Comparison of ENCODE assay signal across 15 cellular contexts in the genomic region with DNA sequence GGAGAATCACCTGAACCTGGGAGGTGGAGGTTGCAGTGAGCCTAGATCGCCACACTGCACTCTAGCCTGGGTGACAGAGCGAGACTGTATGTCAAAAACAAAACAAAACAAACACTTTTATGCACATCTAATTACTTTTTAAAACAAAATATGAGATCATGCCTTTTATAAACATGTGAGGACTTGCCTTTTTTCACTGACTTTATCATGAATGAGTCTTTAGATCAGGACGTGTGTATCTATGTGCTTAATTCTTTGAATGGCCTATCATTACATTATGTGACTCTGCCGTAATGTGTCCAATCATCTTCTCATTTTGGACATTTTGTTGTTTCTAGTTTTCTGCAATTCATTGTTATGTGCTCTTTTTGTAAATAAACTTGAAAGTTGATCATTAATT.
"Had no signal": no experiment of that assay in that cellular context is flagged by ENCODE, and none has a peak within 500 bp of the region (broad histone marks: within the 10 kb centered on the region; RNA-seq: fewer than 3 reads in every experiment).

No MANE protein-coding gene starts in this region.

- H3K36me3 ChIP-seq: left lung had no signal

- H3K27ac Mint-ChIP-seq: activated naive CD8-positive, alpha-beta T cell treated with anti-CD3 and anti-CD28 coated beads, Interleukin-2, amount 10 ng/mL, durations not matched to agents 7 days and 5 days; activated T-helper 1 cell treated with anti-CD3 and anti-CD28 coated beads, Interleukin-12 subunit alpha, Interleukin-12 subunit beta, Interleukin-2, Interleukin-4 antibody, amounts not matched to agents 30 ng/mL and 10 ng/mL and 1 ng/mL, durations not matched to agents 14 hours and 24 hours and 36 hours; T-helper 1 cell treated with Interleukin-12 subunit alpha and Interleukin-12 subunit beta and Interleukin-4 antibody, amounts not matched to agents 30 μg/mL and 1 μg/mL, for 36 hours had no signal

- H3K4me1 ChIP-seq: heart right ventricle, left lung, sigmoid colon, upper lobe of left lung had no signal

- H3K27me3 Mint-ChIP-seq: activated naive CD8-positive, alpha-beta T cell treated with anti-CD3 and anti-CD28 coated beads, Interleukin-2, amount 10 ng/mL, durations not matched to agents 7 days and 5 days had no signal

- H3K27me3 ChIP-seq: heart right ventricle, left lung, sigmoid colon, suprapubic skin, upper lobe of left lung had no signal

- H3K9me3 ChIP-seq: heart right ventricle, left lung, sigmoid colon, suprapubic skin, upper lobe of left lung had no signal

- FAIRE-seq: astrocyte, colon, frontal cortex had no signal

- ATAC-seq: heart right ventricle, left lung had no signal

- H3K4me3 ChIP-seq: heart right ventricle, left lung, sigmoid colon, suprapubic skin, upper lobe of left lung had no signal

- H3K4me3 Mint-ChIP-seq: activated naive CD8-positive, alpha-beta T cell treated with anti-CD3 and anti-CD28 coated beads, Interleukin-2, amount 10 ng/mL, durations not matched to agents 7 days and 5 days; activated T-helper 1 cell treated with anti-CD3 and anti-CD28 coated beads, Interleukin-12 subunit alpha, Interleukin-12 subunit beta, Interleukin-2, Interleukin-4 antibody, amounts not matched to agents 30 ng/mL and 10 ng/mL and 1 ng/mL, durations not matched to agents 14 hours and 24 hours and 36 hours; T-helper 1 cell treated with Interleukin-12 subunit alpha and Interleukin-12 subunit beta and Interleukin-4 antibody, amounts not matched to agents 30 μg/mL and 1 μg/mL, for 36 hours had no signal

- H3K27ac ChIP-seq: heart right ventricle, left lung, sigmoid colon, suprapubic skin, upper lobe of left lung had no signal

- DNase-seq: activated naive CD8-positive, alpha-beta T cell treated with anti-CD3 and anti-CD28 coated beads, Interleukin-2, amount 10 ng/mL, durations not matched to agents 7 days and 5 days; heart right ventricle; islet precursor cell; left lung; mesendoderm; sigmoid colon; stimulated activated CD4-positive, alpha-beta T cell treated with anti-CD3 and anti-CD28 coated beads, Interleukin-2, amount 100 ng/mL, for 24 hours; stimulated activated naive CD4-positive, alpha-beta T cell; upper lobe of left lung had no signal

- H3K9me3 Mint-ChIP-seq: activated naive CD8-positive, alpha-beta T cell treated with anti-CD3 and anti-CD28 coated beads, Interleukin-2, amount 10 ng/mL, durations not matched to agents 7 days and 5 days; activated T-helper 1 cell treated with anti-CD3 and anti-CD28 coated beads, Interleukin-12 subunit alpha, Interleukin-12 subunit beta, Interleukin-2, Interleukin-4 antibody, amounts not matched to agents 30 ng/mL and 10 ng/mL and 1 ng/mL, durations not matched to agents 14 hours and 24 hours and 36 hours; T-helper 1 cell treated with Interleukin-12 subunit alpha and Interleukin-12 subunit beta and Interleukin-4 antibody, amounts not matched to agents 30 μg/mL and 1 μg/mL, for 36 hours had no signal
